In genomic region chr22:44919691-44920090, GRCh38 we compare ENCODE assay signal across 23 cellular contexts.
"Had no signal": no experiment of that assay in that cellular context is flagged by ENCODE, and none has a peak within 500 bp of the region (broad histone marks: within the 10 kb centered on the region; RNA-seq: fewer than 3 reads in every experiment).

No MANE protein-coding gene starts in this region.

- ATAC-seq: activated CD4-positive, CD25-positive, alpha-beta regulatory T cell treated with anti-CD3 and anti-CD28 coated beads, Interleukin-2, amount 50 U/mL, for 24 hours; activated T-helper 17 cell treated with anti-CD3 and anti-CD28 coated beads, Interleukin-2, amount 50 U/mL, for 72 hours; left colon; mucosa of descending colon had no signal

- DNase-seq: activated CD4-positive, alpha-beta memory T cell treated with anti-CD3 and anti-CD28 coated beads for 36 hours; activated CD4-positive, alpha-beta T cell treated with anti-CD3 and anti-CD28 coated beads, Interleukin-2, amount 10 ng/mL, durations not matched to agents 24 days and 14 days; activated CD8-positive, alpha-beta memory T cell treated with anti-CD3 and anti-CD28 coated beads, Interleukin-2, amount 50 U/mL, for 48 hours; activated gamma-delta T cell treated with Interleukin-2 at 50 U/mL for 16 hours; activated naive CD4-positive, alpha-beta T cell treated with anti-CD3 and anti-CD28 coated beads, Interleukin-2, amount 50 U/mL, for 16 hours; activated T-cell treated with anti-CD3 and anti-CD28 coated beads, Interleukin-2, amount 50 U/mL, for 24 hours; effector CD8-positive, alpha-beta T cell; nephron progenitor cell; retina; stimulated activated naive CD4-positive, alpha-beta T cell; SW 1271; T-helper 9 cell; WERI-Rb-1 had no signal

- H3K27me3 ChIP-seq: breast epithelium, neutrophil, ovary had no signal

- H3K4me3 ChIP-seq: breast epithelium, mucosa of descending colon, ovary, prostate gland, suprapubic skin, tibial artery had no signal

- H3K36me3 ChIP-seq: breast epithelium, neutrophil, ovary, prostate gland, suprapubic skin, tibial artery had no signal
